In the genomic region with DNA sequence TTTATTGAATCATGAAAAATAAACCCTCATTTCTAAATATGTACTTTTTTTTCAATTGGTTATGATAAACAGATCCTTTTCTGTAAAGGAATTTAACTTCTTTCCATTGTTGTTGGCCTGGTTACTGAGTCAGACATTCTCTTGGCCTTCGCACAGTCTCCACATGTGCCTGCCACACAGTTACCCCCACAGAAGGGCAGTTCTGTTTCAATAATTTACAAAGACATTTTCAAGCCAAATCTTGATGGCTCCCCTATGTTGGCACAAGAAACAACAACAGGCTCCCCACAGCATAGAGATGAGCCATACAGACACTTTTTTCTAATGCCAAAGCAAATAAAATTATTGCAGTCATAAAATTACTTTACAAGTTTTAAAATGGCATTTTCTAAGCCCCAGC, we compare ENCODE assay signal across 18 cellular contexts. TPM values are rescaled to one million over a fixed set of nuclear protein-coding genes. Genes with fewer than 3 reads are reported as not detected.
DNase-seq lines count a peak whose midpoint lies in the region; ATAC-seq and TF ChIP-seq lines count a peak whose summit lies in the region.
"Had no signal": no experiment of that assay in that cellular context is flagged by ENCODE, and none has a peak within 500 bp of the region (broad histone marks: within the 10 kb centered on the region; RNA-seq: fewer than 3 reads in every experiment).

No MANE protein-coding gene starts in this region.

- H3K79me2 ChIP-seq in PC-9 (ENCODE audit: low read depth) = no peaks in the 10 kb centered on the region

- H3F3A ChIP-seq in PC-9 (ENCODE audit: insufficient read depth, low read depth) = no peaks in the 10 kb centered on the region; the same call in 1 of the 2 replicates

- H3K4me2 ChIP-seq in PC-9 = no peak overlapping the region

- in situ Hi-C loops in G401 (cut with HindIII; ENCODE audit: low sequenced_read_pairs) = no loop called here

- H3K27me3 ChIP-seq in AG04450 (ENCODE audit: control insufficient read depth, insufficient read depth, low read length) (no peaks in the 10 kb centered on the region), mucosa of rectum (ENCODE audit: control insufficient read depth in 2 of 2, insufficient read depth in 2 of 2, low read length in 2 of 2) (no peaks in the 10 kb centered on the region), PC-9 (ENCODE audit: insufficient read depth, low read depth) (no peaks in the 10 kb centered on the region)
- H3K27me3 ChIP-seq: foreskin keratinocyte had no signal

- ATAC-seq in esophagus mucosa = no peak
- ATAC-seq: activated CD4-positive, CD25-positive, alpha-beta regulatory T cell treated with anti-CD3 and anti-CD28 coated beads, Interleukin-2, amount 50 U/mL, for 24 hours; foreskin keratinocyte; K562; natural killer cell treated with Interleukin-12 subunit alpha and Interleukin-12 subunit beta and Interleukin-15 and Interleukin-18, amount 100 ng/mL, for 72 hours had no signal

- peak overlapping the region; percentile 33 for H3K27ac ChIP-seq in AG04450 (ENCODE audit: low read depth, low read length)
- H3K27ac ChIP-seq in mucosa of rectum (ENCODE audit: low read depth in 2 of 2, low read length in 2 of 2) = peak overlapping the region; percentile 55 to 61
- no peak overlapping the region for H3K27ac ChIP-seq in PC-9
- H3K27ac ChIP-seq: foreskin keratinocyte had no signal

- H3K9me3 ChIP-seq in AG04450 (ENCODE audit: control insufficient read depth, insufficient read depth, low read length) = no peaks in the 10 kb centered on the region
- H3K9me3 ChIP-seq in mucosa of rectum (ENCODE audit: control insufficient read depth in 2 of 2, low read length in 2 of 2) = no peaks in the 10 kb centered on the region
- 0 out of 2 replicates have a peak, but pooled peaks cover 3% of the 10 kb centered on the region for H3K9me3 ChIP-seq in PC-9 (ENCODE audit: insufficient read depth, low read depth)

- H2AFZ ChIP-seq in PC-9 = no peak overlapping the region

- BruUV-seq in PC-9 (replicated peaks; lab: Mats Ljungman, UMichigan) = no TSS peak

- peaks cover 7 to 26% of the 10 kb centered on the region in 2 donors for H3K4me1 ChIP-seq in mucosa of rectum (ENCODE audit: control insufficient read depth in 2 of 2, insufficient read depth in 2 of 2, low read length in 2 of 2)
- peaks cover 10% of the 10 kb centered on the region for H3K4me1 ChIP-seq in PC-9 (replicated peaks; ENCODE audit: insufficient read depth)

- POLR2A ChIA-PET in AG04450 (lab: Yijun Ruan, JAX) = interaction anchor here (0.5 kb wide), 1 partner anchor 201 kb away, joined by 4 read pairs; no protein-coding TSS in a partner anchor
- POLR2A ChIA-PET in PC-9 (lab: Charles Lee; ENCODE audit: unreplicated experiment) = no interaction called here

- intact Hi-C loops in head of caudate nucleus (cut with DNase I) (no loop called here), PC-9 (cut with micrococcal nuclease; ENCODE audit: unreplicated experiment) (no loop called here)

- DNase-seq in AG04450 (ENCODE audit: low read depth, low spot score) (peak; percentile 11), LNCaP clone FGC (ENCODE audit: low read depth) (peak; percentile 71), dedifferentiated amniotic fluid mesenchymal stem cell (ENCODE audit: extremely low spot score) (peak; percentile 63), G401 (ENCODE audit: low spot score) (no peak), head of caudate nucleus (no peak), PC-9 (no peak)
- DNase-seq: 8988T, activated gamma-delta T cell, foreskin keratinocyte, NCI-H1417, NCI-H2227 treated with DMSO at 0.1 percent for 48 hours, Right ventricle myocardium superior had no signal

- no peak overlapping the region for H3K4me3 ChIP-seq in AG04450 (ENCODE audit: low read depth, low read length)
- H3K4me3 ChIP-seq in LNCaP clone FGC (ENCODE audit: low read depth, low read length) = no peak overlapping the region
- no peak overlapping the region for H3K4me3 ChIP-seq in mucosa of rectum (ENCODE audit: low read length in 2 of 2)
- no peak overlapping the region for H3K4me3 ChIP-seq in PC-9
- H3K4me3 ChIP-seq: K562 had no signal

- H3K9me2 ChIP-seq in PC-9 (ENCODE audit: insufficient read depth) = no peaks in the 10 kb centered on the region

- no peak overlapping the region for H3K9ac ChIP-seq in mucosa of rectum (ENCODE audit: low read depth in 1 of 2, low read length in 2 of 2)

- CTCF ChIA-PET in AG04450 (lab: Charles Lee) (interaction anchor here (1.9 kb wide), 1 partner anchor 56 kb away, joined by 5 read pairs; a partner anchor contains a TSS), PC-9 (lab: Charles Lee) (no interaction called here)

- H4K20me1 ChIP-seq in PC-9 (ENCODE audit: insufficient read depth) = no peaks in the 10 kb centered on the region

- H3K36me3 ChIP-seq in mucosa of rectum (ENCODE audit: control insufficient read depth in 2 of 2, insufficient read depth in 2 of 2, low read length in 2 of 2) = no peaks in the 10 kb centered on the region
- no peaks in the 10 kb centered on the region for H3K36me3 ChIP-seq in PC-9 (ENCODE audit: low read depth)

- TF ChIP-seq CTCF in AG04450 (IDR thresholded peaks at IDR 0.05; ENCODE audit: low read depth, low read length) = no peak
- TF ChIP-seq CTCF in LNCaP clone FGC (IDR thresholded peaks at IDR 0.05; ENCODE audit: control insufficient read depth, extremely low read depth, insufficient read depth) = no peak
- no peak for TF ChIP-seq CTCF in PC-9 (conservative IDR thresholded peaks at IDR 0.05)

RNA-seq across cellular contexts. Expression of a gene that starts 55.6 kb away (rescaled TPM):
- 9.2 and 15.4 TPM in 2 replicates for polyA plus RNA-seq in AG04450 (2011; rRNA removed)
- 4.1 and 6.7 TPM in 2 replicates for polyA minus RNA-seq in AG04450 (2011; rRNA and poly(A)+ RNA removed)
- 6.4 and 12.6 TPM in 2 replicates for total RNA-seq in G401 (2014; rRNA removed; shearing (Covaris generic))
- total RNA-seq in esophagus mucosa (0.16 TPM), PC-9 (2021) (4.1 and 5.7 TPM in 2 replicates)
- total RNA-seq: T-helper 2 cell treated with Interferon-gamma antibody and Interleukin-4, amounts not matched to agents 100 ng/mL and 5 ng/mL, for 36 hours had no signal

Comparison
In these comparisons a context has a peak if more than half of its experiments do, and no peak if none do; other contexts are left out.
1. DNase-seq: peak in AG04450 (single experiment), LNCaP clone FGC (single experiment) and dedifferentiated amniotic fluid mesenchymal stem cell (single experiment); none in G401 (single experiment), head of caudate nucleus (0 of 42) and PC-9 (0 of 2).